ENCODE assay signal across 22 cellular contexts in the genomic region with DNA sequence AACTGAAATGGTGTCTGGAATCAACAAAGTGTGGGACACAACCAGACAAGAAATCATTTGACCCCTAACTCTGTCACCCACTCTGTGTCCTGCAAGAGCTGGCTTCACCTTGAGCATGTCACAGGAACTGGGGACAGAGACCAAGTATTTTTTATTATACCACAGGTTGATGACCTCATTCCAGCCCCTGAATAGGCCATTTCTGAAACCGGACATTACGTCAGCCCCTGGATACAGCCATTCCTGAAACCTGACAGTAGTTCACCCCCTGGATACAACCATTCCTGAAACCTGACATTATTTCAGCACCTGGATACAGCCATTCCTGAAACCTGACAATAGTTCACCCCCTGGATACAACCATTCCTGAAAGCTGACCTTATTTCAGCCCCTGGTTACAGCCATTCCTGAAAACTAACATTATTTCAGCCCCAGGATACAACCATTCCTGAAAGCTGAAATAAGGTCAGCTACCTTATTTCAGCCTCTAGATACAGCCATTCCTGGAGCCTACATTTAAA. TPM values are rescaled to one million over a fixed set of nuclear protein-coding genes. Genes with fewer than 3 reads are reported as not detected.
"Had no signal": no experiment of that assay in that cellular context is flagged by ENCODE, and none has a peak within 500 bp of the region (broad histone marks: within the 10 kb centered on the region; RNA-seq: fewer than 3 reads in every experiment).

No MANE protein-coding gene starts in this region.

- H3K27ac ChIP-seq: SJSA1, SK-N-MC had no signal

- DNase-seq: KBM-7, MV-4-11, NCI-H1092, NCI-H1105 treated with DMSO at 0.1 percent for 48 hours, NCI-H1417 treated with DMSO at 0.1 percent for 48 hours, NCI-H146, NCI-H1694 treated with DMSO at 0.1 percent for 48 hours, NCI-H1930, NCI-H2107, NCI-H2171, NCI-H226, NCI-H446, NCI-H510A, NCI-H524 treated with DMSO at 0.1 percent for 48 hours, NCI-H69, NCI-H774, Right ventricle myocardium superior, RPMI8226, SIG-M5 had no signal

- H3K9me3 ChIP-seq: SJSA1 had no signal

- H3K4me1 ChIP-seq: SJSA1 had no signal

- H3K36me3 ChIP-seq: SJSA1 had no signal

- H3K4me3 ChIP-seq: SJSA1, SK-N-MC had no signal

RNA-seq across cellular contexts. Expression of a gene that starts 47.7 kb away (rescaled TPM):
- total RNA-seq: MCF 10A, SJSA1 had no signal
